ENCODE assay signal across 8 cellular contexts in genomic region chr1:27300341-27301051, GRCh38. TPM values are rescaled to one million over a fixed set of nuclear protein-coding genes. Genes with fewer than 3 reads are reported as not detected.
DNase-seq lines count a peak whose midpoint lies in the region; ATAC-seq and TF ChIP-seq lines count a peak whose summit lies in the region.

No MANE protein-coding gene starts in this region.

- H3K9me3 ChIP-seq in RWPE2 (ENCODE audit: severe bottlenecking) = no peaks in the 10 kb centered on the region

- H3K27me3 Mint-ChIP-seq in neural crest cell (ENCODE audit: low read depth) = no peaks in the 10 kb centered on the region

- ATAC-seq in RWPE2 (ENCODE audit: low read depth) = peak; percentile 66
- ATAC-seq in GM19463 (IDR thresholded peaks at IDR 0.05; ENCODE audit: unreplicated experiment) = no peak

- H3K36me3 Mint-ChIP-seq in neural crest cell (ENCODE audit: low read depth) = no peaks in the 10 kb centered on the region

- H3K27ac Mint-ChIP-seq in neural crest cell (ENCODE audit: unreplicated experiment) = no peak overlapping the region

- H3K4me1 Mint-ChIP-seq in neural crest cell = peaks cover 18% of the 10 kb centered on the region

- H3K27me3 ChIP-seq in GM06990 (replicated peaks; ENCODE audit: control insufficient read depth, insufficient read depth, low read length) (no peaks in the 10 kb centered on the region), RWPE2 (ENCODE audit: insufficient read depth, poor library complexity, severe bottlenecking) (no peaks in the 10 kb centered on the region)

- TF ChIP-seq CTCF in GM06990 (IDR thresholded peaks at IDR 0.05; ENCODE audit: insufficient read depth, low read length, poor library complexity, severe bottlenecking) (peak; percentile 98), LNCAP (IDR thresholded peaks at IDR 0.05) (peak; percentile 98), RWPE2 (IDR thresholded peaks at IDR 0.05; ENCODE audit: poor library complexity, severe bottlenecking) (peak; percentile 95), fibroblast of pulmonary artery (IDR thresholded peaks at IDR 0.05; ENCODE audit: low read length, missing control alignments) (peak; percentile 99), neural crest cell (conservative IDR thresholded peaks at IDR 0.05) (peak; percentile 98)

- peaks cover 18% of the 10 kb centered on the region for H3K4me1 ChIP-seq in RWPE2 (ENCODE audit: insufficient read depth, poor library complexity, severe bottlenecking)

- peak overlapping the region; percentile 98 for H3K27ac ChIP-seq in RWPE2 (ENCODE audit: poor library complexity, severe bottlenecking)

- H3K9me3 Mint-ChIP-seq in neural crest cell = no peaks in the 10 kb centered on the region

- H3K36me3 ChIP-seq in GM06990 (ENCODE audit: control insufficient read depth, insufficient read depth, low read length) (peaks cover 27% of the 10 kb centered on the region), RWPE2 (ENCODE audit: low read depth) (peaks cover 4% of the 10 kb centered on the region; the same call in 1 of the 2 replicates)

- H3K4me3 ChIP-seq in GM06990 (replicated peaks; ENCODE audit: low read depth, low read length) = no peak overlapping the region
- H3K4me3 ChIP-seq in RWPE2 (ENCODE audit: severe bottlenecking) = no peak overlapping the region
- H3K4me3 ChIP-seq in fibroblast of pulmonary artery (replicated peaks; ENCODE audit: low read depth, low read length) = no peak overlapping the region

- DNase-seq in GM06990 (ENCODE audit: extremely low read depth, insufficient read length) = peak; percentile 73
- peak; percentile 74 for DNase-seq in RWPE2 (ENCODE audit: low spot score)
- peak; percentile 63 for DNase-seq in activated T-helper 9 cell treated with anti-CD3 and anti-CD28 coated beads, Interleukin-2, amount 50 U/mL, for 16 hours (ENCODE audit: low read depth)
- DNase-seq in fibroblast of pulmonary artery (ENCODE audit: low read depth) = peak; percentile 95
- peak; percentile 85 for DNase-seq in neural crest cell (ENCODE audit: low read depth, low spot score)
- peak; percentile 49 for DNase-seq in stimulated activated naive CD4-positive, alpha-beta T cell treated with Interleukin-2 at 50 U/mL for 16 hours (lab: John Stamatoyannopoulos, UW)

- no peak overlapping the region for H3K4me3 Mint-ChIP-seq in neural crest cell

RNA-seq across cellular contexts. Expression of gene TMEM222, which starts 21.5 kb away (rescaled TPM):
- total RNA-seq in neural crest cell = 46.7 and 46.9 TPM in 2 replicates

RNA-seq across cellular contexts. Expression of gene SYTL1, which starts 41.3 kb away (rescaled TPM):
- total RNA-seq in neural crest cell = 0.72 and 1.4 TPM in 2 replicates
